In the genomic region with DNA sequence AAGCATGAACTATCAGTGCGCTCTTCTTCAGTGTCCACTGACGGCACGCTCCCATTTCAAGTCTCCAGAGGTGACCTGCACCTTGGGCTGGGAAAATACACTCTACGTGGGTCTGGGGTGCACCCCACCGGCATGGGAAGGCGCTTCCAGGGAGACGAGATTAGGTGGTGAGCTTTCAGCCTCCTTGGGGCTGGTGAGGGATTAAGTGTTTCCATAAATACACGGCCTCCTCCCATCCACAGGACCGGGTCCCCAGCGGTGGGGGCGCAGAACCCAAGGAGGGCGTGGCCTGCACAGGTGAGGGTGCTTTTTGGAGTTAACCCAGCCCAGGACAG, we compare ENCODE assay signal across 9 cellular contexts. TPM values are rescaled to one million over a fixed set of nuclear protein-coding genes. Genes with fewer than 3 reads are reported as not detected.
A peak's percentile ranks its signal among the peaks of the same experiment; 100 is the strongest.
DNase-seq lines count a peak whose midpoint lies in the region; ATAC-seq and TF ChIP-seq lines count a peak whose summit lies in the region.
"Had no signal": no experiment of that assay in that cellular context is flagged by ENCODE, and none has a peak within 500 bp of the region (broad histone marks: within the 10 kb centered on the region; RNA-seq: fewer than 3 reads in every experiment).

No MANE protein-coding gene starts in this region.

- no peak overlapping the region for H3K27ac Mint-ChIP-seq in central memory CD8-positive, alpha-beta T cell (ENCODE audit: low read depth)
- H3K27ac Mint-ChIP-seq in naive thymus-derived CD8-positive, alpha-beta T cell = no peak overlapping the region

- H3K9me3 ChIP-seq in AG04450 (ENCODE audit: control insufficient read depth, insufficient read depth, low read length) = no peaks in the 10 kb centered on the region
- H3K9me3 ChIP-seq: body of pancreas had no signal

- no peak overlapping the region for H3K27ac ChIP-seq in AG04450 (ENCODE audit: low read depth, low read length)
- H3K27ac ChIP-seq: body of pancreas had no signal

- peak overlapping the region; percentile 63 for H3K4me3 ChIP-seq in AG04450 (ENCODE audit: low read depth, low read length)
- peak overlapping the region; percentile 61 for H3K4me3 ChIP-seq in HFF-Myc (replicated peaks; ENCODE audit: low read depth, low read length)
- H3K4me3 ChIP-seq: body of pancreas had no signal

- peaks cover 2% of the 10 kb centered on the region for H3K36me3 Mint-ChIP-seq in central memory CD8-positive, alpha-beta T cell (ENCODE audit: insufficient read depth)
- H3K36me3 Mint-ChIP-seq in naive thymus-derived CD8-positive, alpha-beta T cell = no peaks in the 10 kb centered on the region

- ATAC-seq in central memory CD8-positive, alpha-beta T cell (replicated peaks; ENCODE audit: extremely low read depth, poor library complexity, severe bottlenecking) = no peak
- ATAC-seq in naive thymus-derived CD8-positive, alpha-beta T cell = peak; percentile 11 to 42
- ATAC-seq in HG02938 (IDR thresholded peaks at IDR 0.05; ENCODE audit: unreplicated experiment) = no peak
- no peak for ATAC-seq in HG03354 (IDR thresholded peaks at IDR 0.05; ENCODE audit: poor library complexity, severe bottlenecking, unreplicated experiment)
- ATAC-seq: body of pancreas had no signal

- no peaks in the 10 kb centered on the region for H3K27me3 ChIP-seq in AG04450 (ENCODE audit: control insufficient read depth, insufficient read depth, low read length)
- H3K27me3 ChIP-seq: body of pancreas had no signal

- TF ChIP-seq CTCF in AG04450 (IDR thresholded peaks at IDR 0.05; ENCODE audit: low read depth, low read length) (no peak), HFF-Myc (IDR thresholded peaks at IDR 0.05; ENCODE audit: low read depth, low read length, missing control alignments) (no peak)

- peaks cover 5% of the 10 kb centered on the region for H3K4me1 Mint-ChIP-seq in central memory CD8-positive, alpha-beta T cell
- H3K4me1 Mint-ChIP-seq in naive thymus-derived CD8-positive, alpha-beta T cell = peaks cover 4 to 53% (median 12%) of the 10 kb centered on the region in 4 donors

- POLR2A ChIA-PET in AG04450 (lab: Yijun Ruan, JAX) = no interaction called here
- POLR2A ChIA-PET in naive thymus-derived CD8-positive, alpha-beta T cell (lab: Charles Lee) = interaction anchor here (3.3 kb wide), 1 partner anchor 14 kb away, joined by 25 read pairs; no protein-coding TSS in a partner anchor

- H3K27me3 Mint-ChIP-seq in central memory CD8-positive, alpha-beta T cell = peaks cover 29% of the 10 kb centered on the region
- H3K27me3 Mint-ChIP-seq in naive thymus-derived CD8-positive, alpha-beta T cell = peaks cover 1 to 25% (median 4%) of the 10 kb centered on the region in 5 donors

- CTCF ChIA-PET in AG04450 (lab: Charles Lee) = interaction anchor here (1.2 to 2.3 kb wide), 2 partner anchors 11 to 32 kb away, joined by 3 to 6 read pairs; no protein-coding TSS in a partner anchor

- H3K9me3 Mint-ChIP-seq in central memory CD8-positive, alpha-beta T cell = no peaks in the 10 kb centered on the region
- H3K9me3 Mint-ChIP-seq in naive thymus-derived CD8-positive, alpha-beta T cell = no peaks in the 10 kb centered on the region

- DNase-seq in AG04450 (ENCODE audit: low read depth, low spot score) (no peak), HFF-Myc (ENCODE audit: extremely low read depth, low read depth) (no peak), iPS-NIHi7 (ENCODE audit: extremely low spot score) (no peak), DMS53 (lab: John Stamatoyannopoulos, UW) (no peak)
- DNase-seq in central memory CD8-positive, alpha-beta T cell (ENCODE audit: low spot score in 2 of 2) = no peak
- DNase-seq in naive thymus-derived CD8-positive, alpha-beta T cell = peak in 1 of 10 donors; percentile 61

- H3K4me3 Mint-ChIP-seq in central memory CD8-positive, alpha-beta T cell = peak overlapping the region; percentile 77
- H3K4me3 Mint-ChIP-seq in naive thymus-derived CD8-positive, alpha-beta T cell = peak overlapping the region in 9 of 10 donors; percentile 86 to 98 (median 92)

RNA-seq across cellular contexts. Expression of gene C16orf74, which starts 1.2 kb away (rescaled TPM):
- 3.2 and 5.0 TPM in 2 replicates for polyA plus RNA-seq in AG04450 (2011; rRNA removed)
- polyA minus RNA-seq in AG04450 (2011; rRNA and poly(A)+ RNA removed) = 0.48 and 1.7 TPM in 2 replicates
- total RNA-seq in naive thymus-derived CD8-positive, alpha-beta T cell = 10 to 100 TPM; 38.0 to 42.3 TPM
- 10 to 100 TPM; 16.0 to 19.1 (median 17.2) TPM for polyA plus RNA-seq in naive thymus-derived CD8-positive, alpha-beta T cell

RNA-seq across cellular contexts. Expression of gene EMC8, which starts 49.7 kb away (rescaled TPM):
- 30.5 and 31.0 TPM in 2 replicates for polyA plus RNA-seq in AG04450 (2011; rRNA removed)
- polyA minus RNA-seq in AG04450 (2011; rRNA and poly(A)+ RNA removed) = 30.8 and 35.9 TPM in 2 replicates
- 10 to 100 TPM; 36.9 to 38.7 TPM for total RNA-seq in naive thymus-derived CD8-positive, alpha-beta T cell
- polyA plus RNA-seq in naive thymus-derived CD8-positive, alpha-beta T cell = 10 to 100 TPM; 21.6 to 28.6 (median 27.2) TPM

RNA-seq across cellular contexts. Expression of gene COX4I1, which starts 49.8 kb away (rescaled TPM):
- 828 and 879 TPM in 2 replicates for polyA plus RNA-seq in AG04450 (2011; rRNA removed)
- 332 and 411 TPM in 2 replicates for polyA minus RNA-seq in AG04450 (2011; rRNA and poly(A)+ RNA removed)
- 100 to 1,000 TPM; 750 to 766 TPM for total RNA-seq in naive thymus-derived CD8-positive, alpha-beta T cell
- polyA plus RNA-seq in naive thymus-derived CD8-positive, alpha-beta T cell = 1,000 to 10,000 TPM; 1,212 to 1,344 (median 1,331) TPM

Comparison
In these comparisons a context has a peak if more than half of its experiments do, and no peak if none do; other contexts are left out.
1. ATAC-seq: peak in naive thymus-derived CD8-positive, alpha-beta T cell (2 of 2); none in central memory CD8-positive, alpha-beta T cell (single experiment), HG02938 (single experiment) and HG03354 (single experiment).